9 cellular contexts compared by ENCODE assay signal in the genomic region with DNA sequence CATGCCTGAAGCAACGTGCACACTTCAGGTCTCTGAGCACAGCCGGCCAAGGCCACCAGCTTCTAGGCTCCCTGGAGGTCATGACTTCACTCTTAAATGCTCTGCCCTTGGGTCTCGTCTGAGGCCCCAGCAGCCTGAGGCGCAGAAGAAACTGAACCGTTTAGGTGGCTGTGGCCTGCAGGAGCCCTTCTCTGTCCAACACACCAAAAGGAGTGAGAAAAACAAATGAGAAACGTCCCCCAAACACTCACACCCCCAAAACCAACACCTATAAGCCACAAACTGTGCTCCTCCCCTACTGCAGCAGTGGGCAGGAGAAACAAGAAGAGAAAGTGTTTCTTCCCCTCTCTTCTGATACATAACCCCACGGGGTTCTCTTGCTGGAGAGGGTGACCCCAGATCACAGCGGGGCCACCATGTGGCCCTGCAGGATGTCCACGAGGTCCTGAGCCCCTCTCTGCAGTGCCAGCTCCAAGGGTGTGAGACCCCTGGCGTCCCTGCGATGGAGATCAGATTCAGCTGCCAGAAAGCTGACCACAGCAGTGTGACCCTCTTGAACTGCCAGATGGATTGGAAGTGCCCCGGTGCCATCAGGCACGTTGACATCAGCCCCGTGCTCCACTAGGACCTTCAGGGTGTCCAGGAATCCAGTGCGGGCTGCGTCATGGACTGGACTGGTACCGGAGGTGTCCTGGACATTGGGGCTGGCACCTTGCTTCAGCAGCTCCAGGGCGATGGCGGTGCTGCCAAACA. TPM values are rescaled to one million over a fixed set of nuclear protein-coding genes. Genes with fewer than 3 reads are reported as not detected.
DNase-seq lines count a peak whose midpoint lies in the region; ATAC-seq, FAIRE-seq and TF ChIP-seq lines count a peak whose summit lies in the region.
"Had no signal": no experiment of that assay in that cellular context is flagged by ENCODE, and none has a peak within 500 bp of the region (broad histone marks: within the 10 kb centered on the region; RNA-seq: fewer than 3 reads in every experiment).

No MANE protein-coding gene starts in this region.

- no peak for FAIRE-seq in RCC 7860 (lab: Jason Lieb, UNC)
- FAIRE-seq: G401.6 had no signal

- H3K4me1 ChIP-seq in neutrophil (ENCODE audit: control insufficient read depth in 1 of 2, insufficient read depth in 1 of 2, low read depth in 1 of 2, low read length in 1 of 2) = peaks cover 37 to 40% of the 10 kb centered on the region in 2 experiments

- no peak for TF ChIP-seq CTCF in coronary artery (IDR thresholded peaks at IDR 0.05)
- TF ChIP-seq CTCF in neutrophil (IDR thresholded peaks at IDR 0.05) = no peak
- no peak for TF ChIP-seq CTCF in omental fat pad (IDR thresholded peaks at IDR 0.05)

- peak overlapping the region; percentile 89 for H3K4me3 ChIP-seq in coronary artery
- H3K4me3 ChIP-seq in neutrophil (ENCODE audit: low read depth in 1 of 2, low read length in 1 of 2) = peak overlapping the region; percentile 90 to 100

- peaks cover 16% of the 10 kb centered on the region for H3K36me3 ChIP-seq in neutrophil

- H3K27ac ChIP-seq in coronary artery (peak overlapping the region; percentile 88 to 91), neutrophil (peak overlapping the region; percentile 94)

- ATAC-seq in omental fat pad (ENCODE audit: low FRiP score) = no peak
- no peak for ATAC-seq in HG03342 (IDR thresholded peaks at IDR 0.05; ENCODE audit: unreplicated experiment)

- peak; percentile 66 for DNase-seq in stimulated activated CD4-positive, alpha-beta T cell treated with anti-CD3 and anti-CD28 coated beads, Interleukin-15, amount 100 ng/mL, for 24 hours
- DNase-seq in stimulated activated CD4-positive, alpha-beta T cell treated with anti-CD3 and anti-CD28 coated beads, Interleukin-12 subunit alpha, Interleukin-12 subunit beta, amount 100 ng/mL, for 4 hours = no peak
- peak; percentile 19 for DNase-seq in T-helper 22 cell (ENCODE audit: low read depth)
- peak; percentile 73 for DNase-seq in coronary artery (ENCODE audit: low spot score)
- no peak for DNase-seq in omental fat pad (ENCODE audit: low spot score)
- no peak for DNase-seq in RCC 7860 (ENCODE audit: low spot score)

- H3K9me3 ChIP-seq in neutrophil = no peaks in the 10 kb centered on the region

- H3K27me3 ChIP-seq in neutrophil = no peaks in the 10 kb centered on the region

RNA-seq across cellular contexts. Expression of gene KRI1, which starts 1.0 kb away (rescaled TPM):
- 10 to 100 TPM in 3 of 4 donors, 1 to 10 TPM in 1; 9.1 to 36.3 (median 16.3) TPM for total RNA-seq in omental fat pad

RNA-seq across cellular contexts. Expression of gene CDKN2D, which starts 1.9 kb away (rescaled TPM):
- total RNA-seq in omental fat pad = 10 to 100 TPM in 1 of 4 donors, 1 to 10 TPM in 3; 2.9 to 21.4 (median 7.5) TPM

RNA-seq across cellular contexts. Expression of gene AP1M2, which starts 20.3 kb away (rescaled TPM):
- 1 to 10 TPM in 3 of 4 donors, not detected in 1; 1.8 to 8.2 (median 2.4) TPM for total RNA-seq in omental fat pad

RNA-seq across cellular contexts. Expression of gene ATG4D, which starts 23.1 kb away (rescaled TPM):
- total RNA-seq in omental fat pad = 10 to 100 TPM; 12.9 to 16.6 (median 15.4) TPM

RNA-seq across cellular contexts. Expression of gene S1PR5, which starts 49.6 kb away (rescaled TPM):
- total RNA-seq in omental fat pad = under 1 TPM; 0.47 to 0.72 (median 0.56) TPM

Comparison
In these comparisons a context has a peak if more than half of its experiments do, and no peak if none do; other contexts are left out.
1. DNase-seq: peak in stimulated activated CD4-positive, alpha-beta T cell treated with anti-CD3 and anti-CD28 coated beads, Interleukin-15, amount 100 ng/mL, for 24 hours (single experiment), T-helper 22 cell (single experiment) and coronary artery (single experiment); none in stimulated activated CD4-positive, alpha-beta T cell treated with anti-CD3 and anti-CD28 coated beads, Interleukin-12 subunit alpha, Interleukin-12 subunit beta, amount 100 ng/mL, for 4 hours (single experiment), omental fat pad (single experiment) and RCC 7860 (single experiment).